7 cellular contexts compared by ENCODE assay signal in genomic region chr18:8890503-8890902, GRCh38.
DNase-seq lines count a peak whose midpoint lies in the region; ATAC-seq, FAIRE-seq and TF ChIP-seq lines count a peak whose summit lies in the region.
"Not testable (repeated sequence)": the region's sequence is repeated elsewhere in the genome, so short reads cannot be mapped to it uniquely, and the experiment has no call there.

No MANE protein-coding gene starts in this region.

- POLR2A ChIA-PET in endothelial cell of umbilical vein (lab: Charles Lee) = not testable (repeated sequence)

- not testable (repeated sequence) for H3K4me3 ChIP-seq in HUES6 (ENCODE audit: low read depth, low read length); SJCRH30; body of pancreas; endothelial cell of umbilical vein (replicated peaks in 1 of 3; ENCODE audit: insufficient read depth in 1 of 3, low read depth in 1 of 3, low read length in 3 of 3); keratinocyte (ENCODE audit: control insufficient read depth in 2 of 3, extremely low read depth in 1 of 3, insufficient read depth in 2 of 3, low read depth in 1 of 3, low read length in 3 of 3); osteoblast (ENCODE audit: insufficient read depth, low read length)

- intact Hi-C loops in Calu3 (cut with micrococcal nuclease; ENCODE audit: unreplicated experiment) = loop anchor here (2.0 to 10.0 kb wide), 4 partner anchors 70 to 186 kb away; partner anchors contain the start of gene MTCL1
- intact Hi-C loops in body of pancreas (cut with DNase I) = not testable (repeated sequence)
- intact Hi-C loops in endothelial cell of umbilical vein (cut with micrococcal nuclease) = loop anchor here (2.0 to 10.0 kb wide), 3 partner anchors 90 to 236 kb away; partner anchors contain the start of gene MTCL1

- not testable (repeated sequence) for TF ChIP-seq CTCF in Calu3 (IDR thresholded peaks at IDR 0.05; ENCODE audit: unreplicated experiment); body of pancreas (IDR thresholded peaks at IDR 0.05); endothelial cell of umbilical vein (IDR thresholded peaks at IDR 0.05; ENCODE audit: extremely low read depth in 1 of 2, insufficient read depth in 1 of 2, low read depth in 1 of 2, low read length in 2 of 2); keratinocyte (optimal IDR thresholded peaks at IDR 0.05 in 1 of 3, IDR thresholded peaks at IDR 0.05 in 1 of 3, conservative IDR thresholded peaks at IDR 0.05 in 1 of 3; ENCODE audit: extremely low read depth in 1 of 3, insufficient read depth in 2 of 3, low read length in 3 of 3); osteoblast (IDR thresholded peaks at IDR 0.05; ENCODE audit: extremely low read depth, low read depth, low read length)

- WGBS in body of pancreas, 2 donors = 44 to 52% methylated on average over 3 of the region's 3 CpGs

- peaks cover 40% of the 10 kb centered on the region for H3K4me1 Mint-ChIP-seq in Calu3 (ENCODE audit: low read depth, unreplicated experiment)

- H3K9ac ChIP-seq in HUES6 (ENCODE audit: low read length) = peak overlapping the region; percentile 26
- H3K9ac ChIP-seq in endothelial cell of umbilical vein (replicated peaks; ENCODE audit: extremely low read depth, insufficient read depth, low read length) = peak overlapping the region; percentile 51
- not testable (repeated sequence) for H3K9ac ChIP-seq in keratinocyte (ENCODE audit: control insufficient read depth, extremely low read depth, insufficient read depth, low read length)

- H3K9me3 Mint-ChIP-seq in Calu3 (ENCODE audit: low read depth, unreplicated experiment) = peaks cover 11% of the 10 kb centered on the region

- H3K4me2 ChIP-seq in endothelial cell of umbilical vein (ENCODE audit: insufficient read depth, low read length) = peak overlapping the region; percentile 78
- H3K4me2 ChIP-seq in keratinocyte (ENCODE audit: control insufficient read depth, extremely low read depth, insufficient read depth, low read depth, low read length) = peak overlapping the region; percentile 59
- H3K4me2 ChIP-seq in osteoblast (ENCODE audit: insufficient read depth, low read length) = peak overlapping the region; percentile 32

- peak overlapping the region; percentile 48 for H3K4me3 Mint-ChIP-seq in Calu3 (ENCODE audit: low read depth, unreplicated experiment)

- FAIRE-seq in endothelial cell of umbilical vein (lab: Jason Lieb, UNC); keratinocyte (lab: Jason Lieb, UNC): not testable (repeated sequence)

- not testable (repeated sequence) for H2AFZ ChIP-seq in endothelial cell of umbilical vein (ENCODE audit: low read depth, low read length); keratinocyte (ENCODE audit: control insufficient read depth, low read length); osteoblast (ENCODE audit: low read length)

- H3K79me2 ChIP-seq in endothelial cell of umbilical vein (ENCODE audit: control insufficient read depth, insufficient read depth, low read length); keratinocyte (ENCODE audit: control insufficient read depth, insufficient read depth, low read length); osteoblast (ENCODE audit: insufficient read depth, low read length): not testable (repeated sequence)

- not testable (repeated sequence) for TF ChIP-seq POLR2A in body of pancreas (IDR thresholded peaks at IDR 0.05); endothelial cell of umbilical vein (IDR thresholded peaks at IDR 0.05; ENCODE audit: low read depth, low read length)

- not testable (repeated sequence) for BruUV-seq in Calu3 (replicated peaks; lab: Mats Ljungman, UMichigan); endothelial cell of umbilical vein (replicated peaks; lab: Mats Ljungman, UMichigan)

- not testable (repeated sequence) for ATAC-seq in body of pancreas

- H3K4me1 ChIP-seq in HUES6 (ENCODE audit: control insufficient read depth, insufficient read depth, low read length) (peaks cover 21% of the 10 kb centered on the region), SJCRH30 (peaks cover 13% of the 10 kb centered on the region), endothelial cell of umbilical vein (ENCODE audit: control insufficient read depth, extremely low read depth, insufficient read depth, low read length) (peaks cover 21% of the 10 kb centered on the region), keratinocyte (ENCODE audit: control insufficient read depth, extremely low read depth, insufficient read depth, low read length) (peaks cover 17% of the 10 kb centered on the region), osteoblast (ENCODE audit: insufficient read depth, low read length) (peaks cover 27% of the 10 kb centered on the region)
- not testable (repeated sequence) for H3K4me1 ChIP-seq in body of pancreas

- not testable (repeated sequence) for H3K36me3 Mint-ChIP-seq in Calu3 (ENCODE audit: insufficient read depth, unreplicated experiment)

- H3K27ac Mint-ChIP-seq in Calu3 (ENCODE audit: unreplicated experiment) = peak overlapping the region; percentile 92

- peaks cover 10% of the 10 kb centered on the region; the same call in 1 of the 2 replicates for H3K9me3 ChIP-seq in HUES6 (ENCODE audit: control insufficient read depth, insufficient read depth, low read depth, low read length)
- not testable (repeated sequence) for H3K9me3 ChIP-seq in SJCRH30 (replicated peaks); body of pancreas; endothelial cell of umbilical vein (replicated peaks; ENCODE audit: control insufficient read depth, insufficient read depth, low read length); keratinocyte (ENCODE audit: control insufficient read depth, low read depth, low read length); osteoblast (ENCODE audit: low read depth, low read length)

- H4K20me1 ChIP-seq in endothelial cell of umbilical vein (replicated peaks; ENCODE audit: control insufficient read depth, extremely low read depth, insufficient read depth, low read length); keratinocyte (ENCODE audit: control insufficient read depth, extremely low read depth, insufficient read depth, low read length); osteoblast (ENCODE audit: insufficient read depth, low read length): not testable (repeated sequence)

- H3K27ac ChIP-seq in HUES6 (ENCODE audit: low read depth, low read length) (peak overlapping the region; percentile 87), SJCRH30 (peak overlapping the region; percentile 75), body of pancreas (peak overlapping the region in 3 of 4 donors; percentile 24 to 78 (median 54)), endothelial cell of umbilical vein (ENCODE audit: insufficient read depth, low read depth, low read length) (peak overlapping the region; percentile 67), keratinocyte (ENCODE audit: control insufficient read depth, insufficient read depth, low read length) (peak overlapping the region; percentile 27), osteoblast (ENCODE audit: low read depth, low read length) (peak overlapping the region; percentile 77)

- dilution Hi-C loops in endothelial cell of umbilical vein (cut with MboI; ENCODE audit: extremely low pct_ligation_motif_present, low sequenced_read_pairs); keratinocyte (cut with MboI; ENCODE audit: extremely low pct_ligation_motif_present, low sequenced_read_pairs): not testable (repeated sequence)

- not testable (repeated sequence) for DNase-seq in Calu3; SJCRH30; body of pancreas; endothelial cell of umbilical vein (ENCODE audit: low read depth, low spot score); keratinocyte (ENCODE audit: low read depth, low spot score); osteoblast (ENCODE audit: insufficient read length, low spot score, missing footprints)

- not testable (repeated sequence) for H3K9me1 ChIP-seq in endothelial cell of umbilical vein (replicated peaks; ENCODE audit: control insufficient read depth, extremely low read depth, insufficient read depth, low read length); keratinocyte (ENCODE audit: control insufficient read depth, extremely low read depth, insufficient read depth, low read length)

- H3K36me3 ChIP-seq in HUES6 (ENCODE audit: control insufficient read depth, insufficient read depth, low read length); SJCRH30; body of pancreas (replicated peaks in 1 of 2; ENCODE audit: insufficient read depth in 1 of 2, low read depth in 2 of 2); endothelial cell of umbilical vein (ENCODE audit: control insufficient read depth in 2 of 2, extremely low read depth in 1 of 2, insufficient read depth in 2 of 2, low read length in 2 of 2); keratinocyte (ENCODE audit: control insufficient read depth in 2 of 2, extremely low read depth in 1 of 2, insufficient read depth in 2 of 2, low read length in 2 of 2); osteoblast (ENCODE audit: insufficient read depth, low read length): not testable (repeated sequence)

- not testable (repeated sequence) for H3K27me3 ChIP-seq in HUES6 (ENCODE audit: control insufficient read depth, insufficient read depth, low read length); SJCRH30; body of pancreas; endothelial cell of umbilical vein (ENCODE audit: control insufficient read depth in 2 of 2, insufficient read depth in 2 of 2, low read length in 2 of 2); keratinocyte (ENCODE audit: control insufficient read depth, extremely low read depth, insufficient read depth, low read length); osteoblast (ENCODE audit: insufficient read depth, low read length)

- not testable (repeated sequence) for H3K27me3 Mint-ChIP-seq in Calu3 (ENCODE audit: unreplicated experiment)

- CTCF ChIA-PET in Calu3 (lab: Charles Lee) = interaction anchor here (0.6 to 1.0 kb wide), 3 partner anchors 48 to 659 kb away, joined by 3 to 4 read pairs (median 3); no protein-coding TSS in a partner anchor
- CTCF ChIA-PET in endothelial cell of umbilical vein (lab: Charles Lee) = interaction anchor here (1.2 kb wide), 1 partner anchor 92 kb away, joined by 4 read pairs; no protein-coding TSS in a partner anchor

Comparison
In these comparisons a context has a peak if more than half of its experiments do, and no peak if none do; other contexts are left out.
1. H3K27ac ChIP-seq: peak in every context shown above with its lines; median percentile 87 in HUES6; 77 in osteoblast; 75 in SJCRH30; 67 in endothelial cell of umbilical vein; 54 in body of pancreas; 27 in keratinocyte.